Comparison of ENCODE assay signal across 19 cellular contexts in genomic region chr5:39169081-39169480, GRCh38. TPM values are rescaled to one million over a fixed set of nuclear protein-coding genes. Genes with fewer than 3 reads are reported as not detected.
DNase-seq lines count a peak whose midpoint lies in the region; TF ChIP-seq lines count a peak whose summit lies in the region.
"Had no signal": no experiment of that assay in that cellular context is flagged by ENCODE, and none has a peak within 500 bp of the region (broad histone marks: within the 10 kb centered on the region; RNA-seq: fewer than 3 reads in every experiment).

No MANE protein-coding gene starts in this region.

- no peak overlapping the region for H3K4me3 ChIP-seq in fibroblast of villous mesenchyme (ENCODE audit: low read depth, low read length)
- H3K4me3 ChIP-seq: BLaER1 treated with 17β-estradiol and CSF1 and Interleukin-3, amounts not matched to agents 10 nM and 100 nM; thoracic aorta had no signal

- TF ChIP-seq CTCF in AG09319 (IDR thresholded peaks at IDR 0.05; ENCODE audit: low read depth, low read length): no peak
- no peak for TF ChIP-seq CTCF in fibroblast of villous mesenchyme (IDR thresholded peaks at IDR 0.05; ENCODE audit: insufficient read depth, low read depth, low read length)
- no peak for TF ChIP-seq CTCF in CD14-positive monocyte (IDR thresholded peaks at IDR 0.05)

- no peaks in the 10 kb centered on the region for H3K27me3 Mint-ChIP-seq in activated naive CD8-positive, alpha-beta T cell treated with anti-CD3 and anti-CD28 coated beads for 36 hours
- no peaks in the 10 kb centered on the region for H3K27me3 Mint-ChIP-seq in CD14-positive monocyte (ENCODE audit: low read depth in 3 of 3)
- H3K27me3 Mint-ChIP-seq: brain had no signal

- peak overlapping the region; percentile 68 for H3K27ac Mint-ChIP-seq in activated naive CD8-positive, alpha-beta T cell treated with anti-CD3 and anti-CD28 coated beads for 36 hours
- no peak overlapping the region for H3K27ac Mint-ChIP-seq in CD14-positive monocyte
- H3K27ac Mint-ChIP-seq: brain had no signal

- peaks cover 88% of the 10 kb centered on the region for H3K4me1 Mint-ChIP-seq in activated naive CD8-positive, alpha-beta T cell treated with anti-CD3 and anti-CD28 coated beads for 36 hours
- H3K4me1 Mint-ChIP-seq in CD14-positive monocyte: peaks cover 27% of the 10 kb centered on the region
- H3K4me1 Mint-ChIP-seq: brain had no signal

- peaks cover 26% of the 10 kb centered on the region for H3K9me3 Mint-ChIP-seq in activated naive CD8-positive, alpha-beta T cell treated with anti-CD3 and anti-CD28 coated beads for 36 hours
- H3K9me3 Mint-ChIP-seq in CD14-positive monocyte: peaks cover 0 to 4% (median 0%) of the 10 kb centered on the region in 7 donors

- DNase-seq in AG09319 (ENCODE audit: extremely low read depth, low read depth): peak; percentile 27
- peak; percentile 90 for DNase-seq in EL
- no peak for DNase-seq in activated naive CD8-positive, alpha-beta T cell treated with anti-CD3 and anti-CD28 coated beads for 36 hours
- peak; percentile 79 for DNase-seq in fibroblast of villous mesenchyme (ENCODE audit: low read depth)
- no peak for DNase-seq in stimulated activated CD8-positive, alpha-beta memory T cell treated with anti-CD3 and anti-CD28 coated beads, Interleukin-4, amount 100 ng/mL, for 48 hours
- no peak for DNase-seq in epidermal melanocyte (ENCODE audit: insufficient read length, low spot score)
- DNase-seq in CD14-positive monocyte (ENCODE audit: low spot score): no peak
- DNase-seq in globus pallidus (ENCODE audit: low spot score): no peak
- DNase-seq: dermis blood vessel endothelial cell; DMS79 treated with DMSO at 0.1 percent for 48 hours; KBM-7; midbrain; NCI-H69; occipital lobe; PC-3; stimulated activated CD4-positive, alpha-beta T cell treated with anti-CD3 and anti-CD28 coated beads, Interleukin-2, amount 100 ng/mL, for 48 hours had no signal

- intact Hi-C loops in CD14-positive monocyte (cut with micrococcal nuclease): no loop called here

- H3K4me3 Mint-ChIP-seq in activated naive CD8-positive, alpha-beta T cell treated with anti-CD3 and anti-CD28 coated beads for 36 hours: peak overlapping the region; percentile 44
- H3K4me3 Mint-ChIP-seq in CD14-positive monocyte: no peak overlapping the region
- H3K4me3 Mint-ChIP-seq: brain had no signal

- peaks cover 64% of the 10 kb centered on the region for H3K36me3 Mint-ChIP-seq in activated naive CD8-positive, alpha-beta T cell treated with anti-CD3 and anti-CD28 coated beads for 36 hours
- H3K36me3 Mint-ChIP-seq in CD14-positive monocyte: peaks cover 54 to 82% of the 10 kb centered on the region in 2 donors
- H3K36me3 Mint-ChIP-seq: brain had no signal

RNA-seq across cellular contexts. Expression of gene FYB1, which starts 50.3 kb away (rescaled TPM):
- total RNA-seq in activated naive CD8-positive, alpha-beta T cell treated with anti-CD3 and anti-CD28 coated beads for 36 hours: 10 to 100 TPM; 71.3 to 74.1 TPM
- total RNA-seq in fibroblast of villous mesenchyme: not detected in 2 replicates
- 100 to 1,000 TPM in 1 of 2 donors, 10 to 100 TPM in 1; 75.3 to 141 TPM for polyA plus RNA-seq in CD14-positive monocyte
- total RNA-seq: dermis blood vessel endothelial cell had no signal

Comparison
In these comparisons a context has a peak if more than half of its experiments do, and no peak if none do; other contexts are left out.
1. DNase-seq: peak in AG09319 (single experiment), EL (single experiment) and fibroblast of villous mesenchyme (single experiment); none in activated naive CD8-positive, alpha-beta T cell treated with anti-CD3 and anti-CD28 coated beads for 36 hours (single experiment), stimulated activated CD8-positive, alpha-beta memory T cell treated with anti-CD3 and anti-CD28 coated beads, Interleukin-4, amount 100 ng/mL, for 48 hours (single experiment), epidermal melanocyte (single experiment), CD14-positive monocyte (single experiment) and globus pallidus (single experiment).
2. RNA of gene FYB1, which starts 50.3 kb away (total RNA-seq): 71.3 to 74.1 TPM in activated naive CD8-positive, alpha-beta T cell treated with anti-CD3 and anti-CD28 coated beads for 36 hours; not detected in fibroblast of villous mesenchyme; every median in the first group is over 10 times any median in the second.